Comparison of ENCODE assay signal across 1 cellular context in the genomic region with DNA sequence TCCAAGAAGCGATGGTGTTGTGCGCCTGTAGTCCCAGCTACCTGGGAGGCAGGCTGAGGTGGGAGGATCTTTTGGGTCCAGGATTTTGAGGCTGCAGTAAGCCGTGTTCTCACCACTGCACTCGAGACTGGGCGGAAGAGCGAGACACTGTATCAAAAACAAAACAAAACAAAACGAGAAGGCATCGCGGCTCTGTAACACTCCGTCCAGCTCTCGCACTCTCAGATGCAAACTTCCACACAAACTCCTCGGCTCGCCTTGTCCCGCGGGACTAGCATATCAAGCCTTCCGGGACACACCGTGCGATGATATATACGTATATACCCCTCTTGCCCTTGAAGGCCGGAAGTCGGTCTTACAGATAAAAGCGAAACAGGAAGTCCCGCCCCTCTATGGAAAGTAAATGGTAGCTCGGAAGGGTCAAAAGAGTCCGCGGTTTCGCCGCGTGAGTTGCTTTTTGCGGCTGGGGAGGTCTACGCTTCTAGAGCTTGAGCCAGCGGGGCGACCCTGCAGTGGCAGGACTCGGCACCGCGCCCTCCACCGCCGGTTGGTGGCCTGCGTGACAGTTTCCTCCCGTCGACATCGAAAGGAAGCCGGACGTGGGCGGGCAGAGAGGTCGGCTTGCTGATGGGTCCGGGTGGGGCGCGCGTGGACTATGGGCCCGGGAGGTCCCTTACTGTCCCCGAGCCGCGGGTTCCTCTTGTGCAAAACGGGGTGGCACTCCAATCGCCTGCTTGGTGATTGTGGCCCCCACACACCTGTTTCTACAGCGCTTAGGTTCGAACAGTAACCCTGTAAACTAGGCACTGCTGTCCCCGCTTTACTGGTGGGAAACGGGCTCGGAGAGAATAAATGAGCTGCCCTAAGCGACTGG.
TF ChIP-seq lines count a peak whose summit lies in the region.

A gene with protein sequence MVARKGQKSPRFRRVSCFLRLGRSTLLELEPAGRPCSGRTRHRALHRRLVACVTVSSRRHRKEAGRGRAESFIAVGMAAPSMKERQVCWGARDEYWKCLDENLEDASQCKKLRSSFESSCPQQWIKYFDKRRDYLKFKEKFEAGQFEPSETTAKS (plus strand): TSS at position 393 of the 874 bp plus-strand sequence. CDS start 11 bp downstream, at position 404.

TF ChIP-seq in HepG2, 621 proteins besides CTCF, POLR2A, EP300 and RAD21 (continued from another document):
- TF ChIP-seq, protein P1, sequence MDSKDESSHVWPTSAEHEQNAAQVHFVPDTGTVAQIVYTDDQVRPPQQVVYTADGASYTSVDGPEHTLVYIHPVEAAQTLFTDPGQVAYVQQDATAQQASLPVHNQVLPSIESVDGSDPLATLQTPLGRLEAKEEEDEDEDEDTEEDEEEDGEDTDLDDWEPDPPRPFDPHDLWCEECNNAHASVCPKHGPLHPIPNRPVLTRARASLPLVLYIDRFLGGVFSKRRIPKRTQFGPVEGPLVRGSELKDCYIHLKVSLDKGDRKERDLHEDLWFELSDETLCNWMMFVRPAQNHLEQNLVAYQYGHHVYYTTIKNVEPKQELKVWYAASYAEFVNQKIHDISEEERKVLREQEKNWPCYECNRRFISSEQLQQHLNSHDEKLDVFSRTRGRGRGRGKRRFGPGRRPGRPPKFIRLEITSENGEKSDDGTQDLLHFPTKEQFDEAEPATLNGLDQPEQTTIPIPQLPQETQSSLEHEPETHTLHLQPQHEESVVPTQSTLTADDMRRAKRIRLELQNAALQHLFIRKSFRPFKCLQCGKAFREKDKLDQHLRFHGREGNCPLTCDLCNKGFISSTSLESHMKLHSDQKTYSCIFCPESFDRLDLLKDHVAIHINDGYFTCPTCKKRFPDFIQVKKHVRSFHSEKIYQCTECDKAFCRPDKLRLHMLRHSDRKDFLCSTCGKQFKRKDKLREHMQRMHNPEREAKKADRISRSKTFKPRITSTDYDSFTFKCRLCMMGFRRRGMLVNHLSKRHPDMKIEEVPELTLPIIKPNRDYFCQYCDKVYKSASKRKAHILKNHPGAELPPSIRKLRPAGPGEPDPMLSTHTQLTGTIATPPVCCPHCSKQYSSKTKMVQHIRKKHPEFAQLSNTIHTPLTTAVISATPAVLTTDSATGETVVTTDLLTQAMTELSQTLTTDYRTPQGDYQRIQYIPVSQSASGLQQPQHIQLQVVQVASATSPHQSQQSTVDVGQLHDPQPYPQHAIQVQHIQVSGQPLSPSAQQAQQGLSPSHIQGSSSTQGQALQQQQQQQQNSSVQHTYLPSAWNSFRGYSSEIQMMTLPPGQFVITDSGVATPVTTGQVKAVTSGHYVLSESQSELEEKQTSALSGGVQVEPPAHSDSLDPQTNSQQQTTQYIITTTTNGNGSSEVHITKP (CRISPR knock-in tag; IDR thresholded peaks at IDR 0.05; ENCODE audit: low read depth) = no peak
- TF ChIP-seq, protein P2, sequence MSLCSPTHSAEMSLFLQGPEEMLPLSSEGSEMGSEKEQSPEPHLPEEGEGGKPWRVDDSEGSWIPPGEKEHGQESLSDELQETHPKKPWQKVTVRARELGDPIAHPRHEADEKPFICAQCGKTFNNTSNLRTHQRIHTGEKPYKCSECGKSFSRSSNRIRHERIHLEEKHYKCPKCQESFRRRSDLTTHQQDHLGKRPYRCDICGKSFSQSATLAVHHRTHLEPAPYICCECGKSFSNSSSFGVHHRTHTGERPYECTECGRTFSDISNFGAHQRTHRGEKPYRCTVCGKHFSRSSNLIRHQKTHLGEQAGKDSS (CRISPR knock-in tag; IDR thresholded peaks at IDR 0.05; ENCODE audit: borderline replicate concordance, low read depth) = peak; percentile 82; the same call in 1 of the 2 replicates
TF ChIP-seq in HepG2: peak in this region for 340.
